Comparison of ENCODE assay signal across 11 cellular contexts in the genomic region with DNA sequence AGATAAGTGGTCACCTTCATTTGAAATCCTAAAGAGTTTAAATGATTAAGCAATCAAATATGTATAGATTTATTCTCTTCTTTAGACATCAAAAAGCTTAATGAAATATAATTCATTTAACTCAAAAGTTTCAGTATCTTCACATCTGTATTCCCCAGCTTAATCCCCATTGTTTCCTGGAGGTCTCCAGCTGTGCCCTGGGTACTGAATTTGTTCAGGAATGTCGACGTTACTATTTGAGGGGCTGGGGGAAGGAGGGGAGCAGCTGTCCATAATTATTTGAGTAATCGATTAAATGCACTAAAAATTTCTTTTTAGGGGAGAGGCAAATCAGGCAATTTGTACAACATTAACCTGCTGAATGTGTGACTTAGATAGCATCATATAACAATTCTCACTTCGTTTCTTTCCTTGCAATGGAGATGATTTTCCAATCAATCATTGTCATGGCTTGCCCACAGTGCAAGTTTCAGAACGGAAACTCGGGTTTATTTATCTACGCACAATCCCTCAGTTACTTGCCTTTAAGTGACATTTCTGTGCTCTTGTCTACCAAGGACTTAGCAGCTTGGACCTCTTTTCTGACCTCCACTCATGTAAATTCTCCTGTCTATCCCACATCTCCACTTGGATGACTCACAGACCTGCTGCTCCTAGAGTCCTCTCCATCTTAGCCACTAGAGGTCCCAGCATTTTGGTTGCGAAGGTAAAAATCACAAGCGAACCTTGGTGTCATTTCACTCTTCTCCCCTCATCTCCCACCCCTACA. TPM values are rescaled to one million over a fixed set of nuclear protein-coding genes. Genes with fewer than 3 reads are reported as not detected.
A peak's percentile ranks its signal among the peaks of the same experiment; 100 is the strongest.
DNase-seq lines count a peak whose midpoint lies in the region; ATAC-seq and TF ChIP-seq lines count a peak whose summit lies in the region.
"Had no signal": no experiment of that assay in that cellular context is flagged by ENCODE, and none has a peak within 500 bp of the region (broad histone marks: within the 10 kb centered on the region; RNA-seq: fewer than 3 reads in every experiment).

No MANE protein-coding gene starts in this region.

- peaks cover 25% of the 10 kb centered on the region for H3K27me3 ChIP-seq in cardiac muscle cell
- peaks cover 12% of the 10 kb centered on the region for H3K27me3 ChIP-seq in smooth muscle cell (ENCODE audit: low read depth)

- H3K4me2 ChIP-seq in smooth muscle cell: peak overlapping the region; percentile 55

- H3K9me3 ChIP-seq in cardiac muscle cell (ENCODE audit: low read depth) (no peaks in the 10 kb centered on the region), smooth muscle cell (replicated peaks; ENCODE audit: low read depth) (no peaks in the 10 kb centered on the region)

- H3K79me2 ChIP-seq in smooth muscle cell (ENCODE audit: low read depth): peaks cover 9% of the 10 kb centered on the region

- no peaks in the 10 kb centered on the region for H3K4me1 ChIP-seq in cardiac muscle cell (ENCODE audit: low read depth)
- peaks cover 26% of the 10 kb centered on the region for H3K4me1 ChIP-seq in smooth muscle cell (ENCODE audit: low read depth)

- no peak for ATAC-seq in Right ventricle myocardium inferior
- ATAC-seq: activated CD8-positive, alpha-beta memory T cell treated with anti-CD3 and anti-CD28 coated beads, Interleukin-2, amount 10 ng/mL, durations not matched to agents 7 days and 5 days had no signal

- no peaks in the 10 kb centered on the region for H4K20me1 ChIP-seq in smooth muscle cell (ENCODE audit: low read depth)

- peaks cover 8% of the 10 kb centered on the region for H3F3A ChIP-seq in smooth muscle cell (ENCODE audit: low read depth)

- DNase-seq in cardiac muscle cell (ENCODE audit: low read depth in 1 of 2, low spot score in 1 of 2): peak in 1 of 2 donors; percentile 10
- no peak for DNase-seq in Right ventricle myocardium inferior (ENCODE audit: missing footprints)
- no peak for DNase-seq in choroid plexus epithelial cell (ENCODE audit: low read depth)
- DNase-seq in smooth muscle cell (lab: John Stamatoyannopoulos, UW; ENCODE audit: unreplicated experiment): no peak
- no peak for DNase-seq in GM03348 (ENCODE audit: low spot score)
- no peak for DNase-seq in caudate nucleus (lab: John Stamatoyannopoulos, UW)
- DNase-seq in stimulated activated CD4-positive, alpha-beta T cell treated with anti-CD3 and anti-CD28 coated beads, Interleukin-15, amount 100 ng/mL, for 24 hours: no peak
- DNase-seq: activated CD8-positive, alpha-beta memory T cell treated with anti-CD3 and anti-CD28 coated beads, Interleukin-2, amount 10 ng/mL, durations not matched to agents 7 days and 5 days; CD4-positive, alpha-beta memory T cell; Right ventricle myocardium superior had no signal

- no peak overlapping the region for H3K9ac ChIP-seq in smooth muscle cell (ENCODE audit: low read depth)

- intact Hi-C loops in Right ventricle myocardium inferior (cut with DNase I): loop anchor here (5.0 to 10.0 kb wide), 2 partner anchors 168 to 265 kb away; no protein-coding TSS in a partner anchor

- 59% methylated on average over 9 of the region's 9 CpGs for WGBS in smooth muscle cell (ENCODE audit: low lambda C conversion rate)

- peak; percentile 35 for TF ChIP-seq CTCF in cardiac muscle cell (IDR thresholded peaks at IDR 0.05; ENCODE audit: low read depth, low read length)
- TF ChIP-seq CTCF in LNCAP (IDR thresholded peaks at IDR 0.05): peak; percentile 38
- peak; percentile 23 for TF ChIP-seq CTCF in choroid plexus epithelial cell (conservative IDR thresholded peaks at IDR 0.05; ENCODE audit: low read depth, low read length)
- peak; percentile 25 for TF ChIP-seq CTCF in smooth muscle cell (IDR thresholded peaks at IDR 0.05; ENCODE audit: borderline replicate concordance, insufficient read depth, poor library complexity, severe bottlenecking)

- no peaks in the 10 kb centered on the region for H3K36me3 ChIP-seq in cardiac muscle cell
- no peaks in the 10 kb centered on the region for H3K36me3 ChIP-seq in smooth muscle cell (ENCODE audit: low read depth)

- H3K27ac ChIP-seq in cardiac muscle cell (no peak overlapping the region), smooth muscle cell (ENCODE audit: low read depth) (peak overlapping the region; percentile 20), caudate nucleus (ENCODE audit: low read depth, low read length) (no peak overlapping the region)

- H3K4me3 ChIP-seq in cardiac muscle cell: no peak overlapping the region
- no peak overlapping the region for H3K4me3 ChIP-seq in choroid plexus epithelial cell (ENCODE audit: low read depth, low read length)
- H3K4me3 ChIP-seq in smooth muscle cell: no peak overlapping the region

- no peak overlapping the region for H2AFZ ChIP-seq in smooth muscle cell (ENCODE audit: low read depth)

RNA-seq across cellular contexts. Expression of gene DOK5, which starts 3.9 kb away (rescaled TPM):
- total RNA-seq in cardiac muscle cell: 1.0 and 1.4 TPM in 2 replicates
- polyA plus RNA-seq in cardiac muscle cell: 1.6 and 5.9 TPM in 2 replicates
- total RNA-seq in Right ventricle myocardium inferior: 3.0 TPM
- 5.2 and 7.7 TPM in 2 replicates for total RNA-seq in smooth muscle cell
- 7.7 and 10.4 TPM in 2 replicates for polyA plus RNA-seq in smooth muscle cell
- total RNA-seq: CD4-positive, alpha-beta memory T cell had no signal
- polyA plus RNA-seq: CD4-positive, alpha-beta memory T cell had no signal
